Comparison of ENCODE assay signal across 8 cellular contexts in genomic region chr3:138332472-138333073, GRCh38.
DNase-seq lines count a peak whose midpoint lies in the region; ATAC-seq and TF ChIP-seq lines count a peak whose summit lies in the region.

No MANE protein-coding gene starts in this region.

- H3K4me1 Mint-ChIP-seq in nephron: peaks cover 27% of the 10 kb centered on the region

- peak overlapping the region in 1 of 3 experiments; percentile 17 for H3K27ac Mint-ChIP-seq in nephron

- H3K27me3 Mint-ChIP-seq in nephron (ENCODE audit: low read depth): peaks cover 29% of the 10 kb centered on the region

- no peaks in the 10 kb centered on the region for H3K9me3 Mint-ChIP-seq in nephron

- no peak overlapping the region for H3K4me3 ChIP-seq in choroid plexus epithelial cell (ENCODE audit: low read depth, low read length)

- DNase-seq in NCI-H2171 treated with DMSO at 0.1 percent for 48 hours (lab: John Stamatoyannopoulos, UW) (peak; percentile 57), NCI-H2171 (lab: John Stamatoyannopoulos, UW) (no peak), NCI-H1105 treated with DMSO at 0.1 percent for 48 hours (lab: John Stamatoyannopoulos, UW) (peak; percentile 35), choroid plexus epithelial cell (ENCODE audit: low read depth) (peak; percentile 75), LoVo (ENCODE audit: low spot score) (no peak), cortex of kidney (lab: John Stamatoyannopoulos, UW) (no peak)

- ATAC-seq in GM21526 (IDR thresholded peaks at IDR 0.05; ENCODE audit: low FRiP score, unreplicated experiment): no peak

- TF ChIP-seq CTCF in choroid plexus epithelial cell (conservative IDR thresholded peaks at IDR 0.05; ENCODE audit: low read depth, low read length): peak; percentile 66
- TF ChIP-seq CTCF in nephron (IDR thresholded peaks at IDR 0.05; ENCODE audit: unreplicated experiment in 3 of 3): peak; percentile 65 to 67 (median 67)

- H3K36me3 Mint-ChIP-seq in nephron (ENCODE audit: low read depth): no peaks in the 10 kb centered on the region

- H3K4me3 Mint-ChIP-seq in nephron: peak overlapping the region in 2 of 3 experiments; percentile 35 to 57

Comparison
In these comparisons a context has a peak if more than half of its experiments do, and no peak if none do; other contexts are left out.
1. DNase-seq: peak in NCI-H2171 treated with DMSO at 0.1 percent for 48 hours (single experiment), NCI-H1105 treated with DMSO at 0.1 percent for 48 hours (single experiment) and choroid plexus epithelial cell (single experiment); none in NCI-H2171 (single experiment), LoVo (single experiment) and cortex of kidney (single experiment).